ENCODE assay signal across 12 cellular contexts in genomic region chr11:65834202-65834601, GRCh38. TPM values are rescaled to one million over a fixed set of nuclear protein-coding genes. Genes with fewer than 3 reads are reported as not detected.
A peak's percentile ranks its signal among the peaks of the same experiment; 100 is the strongest.
DNase-seq lines count a peak whose midpoint lies in the region; ATAC-seq and TF ChIP-seq lines count a peak whose summit lies in the region.
"Had no signal": no experiment of that assay in that cellular context is flagged by ENCODE, and none has a peak within 500 bp of the region (broad histone marks: within the 10 kb centered on the region; RNA-seq: fewer than 3 reads in every experiment).

No MANE protein-coding gene starts in this region.

- CTCF ChIA-PET in HEK293 (lab: Yijun Ruan, JAX) = interaction anchor here (1.3 kb wide), 1 partner anchor 16 kb away, joined by 4 read pairs; no protein-coding TSS in a partner anchor

- in situ Hi-C loops in astrocyte of the cerebellum (cut with HindIII; ENCODE audit: low sequenced_read_pairs) (no loop called here), KBM-7 (cut with MboI; ENCODE audit: low pct_unique_long_range_greater_than_20kb, low sequenced_read_pairs) (no loop called here)

- 52% methylated on average over 5 of the region's 6 CpGs for WGBS in suprapubic skin

- DNase-seq in astrocyte of the cerebellum (ENCODE audit: low read depth) (no peak), kidney epithelial cell (ENCODE audit: low read depth) (no peak), suprapubic skin (ENCODE audit: low spot score in 2 of 2) (peak in 1 of 2 donors; percentile 30), MV-4-11 (lab: John Stamatoyannopoulos, UW) (no peak), KBM-7 (no peak)
- DNase-seq: HCEC 1CT had no signal

- no peak for TF ChIP-seq EP300 in suprapubic skin (IDR thresholded peaks at IDR 0.05)

- ATAC-seq in GM18502 (IDR thresholded peaks at IDR 0.05; ENCODE audit: poor library complexity, unreplicated experiment) (no peak), GM21360 (IDR thresholded peaks at IDR 0.05; ENCODE audit: unreplicated experiment) (no peak)

- H3K36me3 ChIP-seq in HEK293 (ENCODE audit: control insufficient read depth in 2 of 2, insufficient read depth in 1 of 2, low read length in 2 of 2) (no peaks in the 10 kb centered on the region), kidney epithelial cell (ENCODE audit: control insufficient read depth, insufficient read depth, low read length) (no peaks in the 10 kb centered on the region), suprapubic skin (no peaks in the 10 kb centered on the region)

- POLR2A ChIA-PET in HEK293 (lab: Yijun Ruan, JAX) = interaction anchor here (0.7 kb wide), 2 partner anchors 15 to 37 kb away, joined by 3 to 4 read pairs; no protein-coding TSS in a partner anchor

- TF ChIP-seq CTCF in HEK293 (tag by site-specific recombination; IDR thresholded peaks at IDR 0.05) (no peak), astrocyte of the cerebellum (IDR thresholded peaks at IDR 0.05; ENCODE audit: low read depth, low read length, missing control alignments) (no peak), kidney epithelial cell (IDR thresholded peaks at IDR 0.05; ENCODE audit: insufficient read depth, low read length, poor library complexity, severe bottlenecking) (no peak), suprapubic skin (IDR thresholded peaks at IDR 0.05) (no peak)

- H3K27ac ChIP-seq in HEK293 (ENCODE audit: extremely low read depth, low read depth, low read length) (no peak overlapping the region), suprapubic skin (no peak overlapping the region)
- H3K27ac ChIP-seq: epithelial cell of prostate had no signal

- H3K9me3 ChIP-seq in HEK293 (ENCODE audit: control insufficient read depth, insufficient read depth, low read depth, low read length) (no peaks in the 10 kb centered on the region), suprapubic skin (no peaks in the 10 kb centered on the region)

- TF ChIP-seq POLR2A in suprapubic skin (IDR thresholded peaks at IDR 0.05) = no peak

- H3K4me1 ChIP-seq in HEK293 (ENCODE audit: control insufficient read depth, insufficient read depth, low read length) (no peaks in the 10 kb centered on the region), suprapubic skin (peaks cover 19% of the 10 kb centered on the region)

- H3K27me3 ChIP-seq in kidney epithelial cell (ENCODE audit: control insufficient read depth, insufficient read depth, low read length) = peaks cover 16% of the 10 kb centered on the region
- H3K27me3 ChIP-seq in suprapubic skin = no peaks in the 10 kb centered on the region

- H3K4me3 ChIP-seq in HEK293 (ENCODE audit: low read depth, low read length) (peak overlapping the region; percentile 39), astrocyte of the cerebellum (ENCODE audit: low read depth, low read length) (peak overlapping the region; percentile 74), kidney epithelial cell (ENCODE audit: low read depth, low read length) (peak overlapping the region; percentile 53), suprapubic skin (peak overlapping the region; percentile 68)

TF ChIP-seq in HEK293, 187 proteins besides CTCF, POLR2A, EP300 and RAD21:
- TF ChIP-seq ZEB2 (tag by site-specific recombination; IDR thresholded peaks at IDR 0.05) = no peak
- TF ChIP-seq ZNF112 (tag by site-specific recombination; IDR thresholded peaks at IDR 0.05) = peak; percentile 22; the same call in 1 of the 2 replicates
- peak; percentile 27; the same call in 1 of the 2 replicates for TF ChIP-seq ZSCAN4 (tag by site-specific recombination; IDR thresholded peaks at IDR 0.05)

RNA-seq across cellular contexts. Expression of gene SNX32, which starts 0.4 kb away (rescaled TPM):
- total RNA-seq in kidney epithelial cell (1.4 and 1.9 TPM in 2 replicates), suprapubic skin (1 to 10 TPM in 1 of 4 donors, under 1 TPM in 1, not detected in 2; 0.76 to 1.1 TPM)
- total RNA-seq: M059J had no signal

RNA-seq across cellular contexts. Expression of gene CFL1, which starts 23.8 kb away (rescaled TPM):
- total RNA-seq in kidney epithelial cell = 1,640 and 1,825 TPM in 2 replicates
- 100 to 1,000 TPM; 331 to 608 (median 584) TPM for total RNA-seq in suprapubic skin

RNA-seq across cellular contexts. Expression of gene MUS81, which starts 26.0 kb away (rescaled TPM):
- total RNA-seq in kidney epithelial cell (63.6 and 77.5 TPM in 2 replicates), suprapubic skin (10 to 100 TPM; 22.8 to 46.2 (median 32.2) TPM)

RNA-seq across cellular contexts. Expression of gene EFEMP2, which starts 38.4 kb away (rescaled TPM):
- total RNA-seq in kidney epithelial cell (54.1 and 62.0 TPM in 2 replicates), suprapubic skin (10 to 100 TPM in 3 of 4 donors, 1 to 10 TPM in 1; 7.3 to 22.0 (median 13.0) TPM)

RNA-seq across cellular contexts. Expression of gene CTSW, which starts 45.4 kb away (rescaled TPM):
- not detected in 2 replicates for total RNA-seq in kidney epithelial cell
- 1 to 10 TPM in 2 of 4 donors, under 1 TPM in 1, not detected in 1; 0.76 to 5.0 (median 1.4) TPM for total RNA-seq in suprapubic skin
- total RNA-seq: pulmonary artery endothelial cell had no signal
